Comparison of ENCODE assay signal across 11 cellular contexts in genomic region chr12:6233121-6233971, GRCh38. TPM values are rescaled to one million over a fixed set of nuclear protein-coding genes. Genes with fewer than 3 reads are reported as not detected.
DNase-seq lines count a peak whose midpoint lies in the region; ATAC-seq and TF ChIP-seq lines count a peak whose summit lies in the region.
"Had no signal": no experiment of that assay in that cellular context is flagged by ENCODE, and none has a peak within 500 bp of the region (broad histone marks: within the 10 kb centered on the region; RNA-seq: fewer than 3 reads in every experiment).

No MANE protein-coding gene starts in this region.

- WGBS in hepatocyte (ENCODE audit: low lambda C conversion rate, missing lambda C conversion rate): 94% methylated on average over 15 of the region's 15 CpGs
- 30 to 67% methylated on average over 15 of the region's 15 CpGs for WGBS in sigmoid colon, 2 donors

- H3K27ac ChIP-seq in angular gyrus (ENCODE audit: low read depth, low read length) (peak overlapping the region; percentile 94), hepatocyte (peak overlapping the region; percentile 64), sigmoid colon (peak overlapping the region; percentile 95 to 100 (median 98))

- no peak for TF ChIP-seq POLR2A in sigmoid colon (IDR thresholded peaks at IDR 0.05)

- no peak overlapping the region for H3K4me2 ChIP-seq in hepatocyte

- H2AFZ ChIP-seq in hepatocyte: no peak overlapping the region

- TF ChIP-seq EP300 in sigmoid colon (IDR thresholded peaks at IDR 0.05): peak in 2 of 4 donors; percentile 49 to 61

- no peak for TF ChIP-seq CTCF in hepatocyte (IDR thresholded peaks at IDR 0.05; ENCODE audit: poor library complexity)
- TF ChIP-seq CTCF in sigmoid colon (IDR thresholded peaks at IDR 0.05): no peak

- H3K9me2 ChIP-seq in hepatocyte (replicated peaks; ENCODE audit: insufficient read depth): no peaks in the 10 kb centered on the region

- DNase-seq in EH (ENCODE audit: low read depth) (peak; percentile 29), hepatocyte (ENCODE audit: low spot score) (no peak), sigmoid colon (no peak), T-helper 9 cell (no peak), hepatic stellate cell (ENCODE audit: low spot score) (no peak), kidney glomerular epithelial cell (lab: John Stamatoyannopoulos, UW) (no peak)
- DNase-seq: DND-41, MG63, RPMI8226 had no signal

- H3K4me3 ChIP-seq in hepatocyte (no peak overlapping the region), sigmoid colon (no peak overlapping the region)
- H3K4me3 ChIP-seq: MG63 had no signal

- H3K36me3 ChIP-seq in hepatocyte (replicated peaks; ENCODE audit: insufficient read depth, low read depth) (no peaks in the 10 kb centered on the region), sigmoid colon (peaks cover 11 to 53% (median 31%) of the 10 kb centered on the region in 4 donors)

- no peaks in the 10 kb centered on the region for H3K27me3 ChIP-seq in hepatocyte
- no peaks in the 10 kb centered on the region for H3K27me3 ChIP-seq in sigmoid colon
- H3K27me3 ChIP-seq: MG63 had no signal

- H4K20me1 ChIP-seq in hepatocyte (ENCODE audit: insufficient read depth, poor library complexity, severe bottlenecking): no peaks in the 10 kb centered on the region

- peaks cover 9% of the 10 kb centered on the region for H3K79me2 ChIP-seq in hepatocyte

- H3K4me1 ChIP-seq in hepatocyte (ENCODE audit: insufficient read depth) (peaks cover 57% of the 10 kb centered on the region), sigmoid colon (peaks cover 0 to 82% (median 79%) of the 10 kb centered on the region in 4 donors)

- ATAC-seq in GM18517 (IDR thresholded peaks at IDR 0.05; ENCODE audit: unreplicated experiment): no peak

- intact Hi-C loops in sigmoid colon (cut with DNase I): no loop called here

- no peaks in the 10 kb centered on the region for H3K9me3 ChIP-seq in hepatocyte (ENCODE audit: low read depth)
- H3K9me3 ChIP-seq in sigmoid colon: no peaks in the 10 kb centered on the region
- H3K9me3 ChIP-seq: MG63 had no signal

RNA-seq across cellular contexts. Expression of gene CD9, which starts 33.1 kb away (rescaled TPM):
- total RNA-seq in hepatocyte (117 and 139 TPM in 2 replicates), sigmoid colon (100 to 1,000 TPM; 240 to 453 (median 303) TPM)
- polyA plus RNA-seq in hepatocyte (166 and 188 TPM in 2 replicates), sigmoid colon (100 to 1,000 TPM; 180 to 548 (median 335) TPM)
